In the genomic region with DNA sequence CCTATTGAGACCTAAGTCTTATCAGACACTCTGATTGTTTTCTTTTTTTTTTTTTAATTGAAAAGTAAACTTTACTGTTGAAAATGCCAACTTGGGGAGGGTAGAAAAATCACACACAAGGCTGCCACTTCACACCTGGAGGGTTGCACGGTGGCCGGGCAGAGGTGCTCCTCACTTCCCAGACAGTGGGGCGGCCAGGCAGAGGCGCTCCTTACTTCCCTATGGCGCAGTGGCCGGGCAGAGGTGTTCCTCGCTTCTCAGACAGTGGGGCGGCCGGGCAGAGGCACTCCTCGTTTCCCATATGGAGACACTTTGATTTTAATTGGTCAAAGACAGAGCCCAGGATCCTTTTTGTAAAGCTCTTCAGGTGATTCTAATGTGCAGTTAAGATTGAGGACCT, we compare ENCODE assay signal across 40 cellular contexts.
"Had no signal": no experiment of that assay in that cellular context is flagged by ENCODE, and none has a peak within 500 bp of the region (broad histone marks: within the 10 kb centered on the region; RNA-seq: fewer than 3 reads in every experiment).

No MANE protein-coding gene starts in this region.

- H3K36me3 Mint-ChIP-seq: activated naive CD4-positive, alpha-beta T cell treated with anti-CD3 and anti-CD28 coated beads, Interleukin-2, amount 10 ng/mL, durations not matched to agents 7 days and 5 days; activated naive CD4-positive, alpha-beta T cell treated with anti-CD3 and anti-CD28 coated beads, Interleukin-2, amount 50 U/mL, for 24 hours; activated naive CD4-positive, alpha-beta T cell treated with anti-CD3 and anti-CD28 coated beads, Interleukin-2, amount 50 U/mL, for 72 hours; activated naive CD8-positive, alpha-beta T cell treated with anti-CD3 and anti-CD28 coated beads for 36 hours; activated naive CD8-positive, alpha-beta T cell treated with anti-CD3 and anti-CD28 coated beads, Interleukin-2, amount 10 ng/mL, durations not matched to agents 7 days and 5 days had no signal

- H3K36me3 ChIP-seq: adrenal gland, ascending aorta, brain microvascular endothelial cell, breast epithelium, cardiac muscle cell had no signal

- H3K4me1 ChIP-seq: adrenal gland, ascending aorta, breast epithelium had no signal

- DNase-seq: activated effector memory CD4-positive, alpha-beta T cell treated with anti-CD3 and anti-CD28 coated beads, Interleukin-2, amount 50 U/mL, for 16 hours; activated effector memory CD4-positive, alpha-beta T cell treated with Interleukin-2 at 50 U/mL for 16 hours; activated gamma-delta T cell; activated gamma-delta T cell treated with Interleukin-2 at 50 U/mL for 16 hours; activated naive CD4-positive, alpha-beta T cell; activated naive CD4-positive, alpha-beta T cell treated with anti-CD3 and anti-CD28 coated beads for 36 hours; activated naive CD4-positive, alpha-beta T cell treated with anti-CD3 and anti-CD28 coated beads, Interleukin-2, amount 10 ng/mL, durations not matched to agents 7 days and 5 days; activated naive CD4-positive, alpha-beta T cell treated with anti-CD3 and anti-CD28 coated beads, Interleukin-2, amount 50 U/mL, for 16 hours; activated naive CD4-positive, alpha-beta T cell treated with Interleukin-2 at 50 U/mL for 16 hours; activated naive CD8-positive, alpha-beta T cell treated with anti-CD3 and anti-CD28 coated beads for 36 hours; activated naive CD8-positive, alpha-beta T cell treated with anti-CD3 and anti-CD28 coated beads, Interleukin-2, amount 10 ng/mL, durations not matched to agents 7 days and 5 days; activated naive CD8-positive, alpha-beta T cell treated with anti-CD3 and anti-CD28 coated beads, Interleukin-2, amount 50 U/mL, for 24 hours; activated T-cell treated with anti-CD3 and anti-CD28 coated beads, Interleukin-2, amount 50 U/mL, for 1 hour; activated T-cell treated with anti-CD3 and anti-CD28 coated beads, Interleukin-2, amount 50 U/mL, for 24 hours; activated T-cell treated with anti-CD3 and anti-CD28 coated beads, Interleukin-2, amount 50 U/mL, for 4 hours; activated T-cell treated with anti-CD3 and anti-CD28 coated beads, Interleukin-2, amount 50 U/mL, for 48 hours; activated T-cell treated with anti-CD3 and anti-CD28 coated beads, Interleukin-2, amount 50 U/mL, for 72 hours; adrenal gland; amniotic stem cell; amygdala; anterior cingulate cortex; aorta; body of pancreas; brain microvascular endothelial cell; caudate nucleus; central memory CD4-positive, alpha-beta T cell; cerebellar nuclear complex had no signal

- H3K4me3 Mint-ChIP-seq: activated naive CD4-positive, alpha-beta T cell treated with anti-CD3 and anti-CD28 coated beads for 36 hours; activated naive CD4-positive, alpha-beta T cell treated with anti-CD3 and anti-CD28 coated beads, Interleukin-2, amount 10 ng/mL, durations not matched to agents 7 days and 5 days; activated naive CD4-positive, alpha-beta T cell treated with anti-CD3 and anti-CD28 coated beads, Interleukin-2, amount 50 U/mL, for 24 hours; activated naive CD8-positive, alpha-beta T cell; activated naive CD8-positive, alpha-beta T cell treated with anti-CD3 and anti-CD28 coated beads for 36 hours; activated naive CD8-positive, alpha-beta T cell treated with anti-CD3 and anti-CD28 coated beads, Interleukin-2, amount 10 ng/mL, durations not matched to agents 7 days and 5 days; activated naive CD8-positive, alpha-beta T cell treated with anti-CD3 and anti-CD28 coated beads, Interleukin-2, amount 50 U/mL, for 24 hours; activated T-cell treated with anti-CD3 and anti-CD28 coated beads, Interleukin-2, amount 50 U/mL, for 24 hours; activated T-cell treated with anti-CD3 and anti-CD28 coated beads, Interleukin-2, amount 50 U/mL, for 4 hours; activated T-cell treated with anti-CD3 and anti-CD28 coated beads, Interleukin-2, amount 50 U/mL, for 72 hours; activated T-helper 1 cell treated with anti-CD3 and anti-CD28 coated beads, Interleukin-12 subunit alpha, Interleukin-12 subunit beta, Interleukin-2, Interleukin-4 antibody, amounts not matched to agents 30 ng/mL and 10 ng/mL and 1 ng/mL, durations not matched to agents 14 hours and 24 hours and 36 hours; activated T-helper 17 cell treated with anti-CD3 and anti-CD28 coated beads, Interleukin-2, amount 50 U/mL, for 72 hours; brain; central memory CD8-positive, alpha-beta T cell had no signal

- H3K27ac ChIP-seq: adrenal gland, ascending aorta, body of pancreas, brain microvascular endothelial cell, breast epithelium, cardiac muscle cell had no signal

- H3K27ac Mint-ChIP-seq: activated naive CD4-positive, alpha-beta T cell treated with anti-CD3 and anti-CD28 coated beads for 36 hours; activated naive CD4-positive, alpha-beta T cell treated with anti-CD3 and anti-CD28 coated beads, Interleukin-2, amount 10 ng/mL, durations not matched to agents 7 days and 5 days; activated naive CD4-positive, alpha-beta T cell treated with anti-CD3 and anti-CD28 coated beads, Interleukin-2, amount 50 U/mL, for 24 hours; activated naive CD4-positive, alpha-beta T cell treated with anti-CD3 and anti-CD28 coated beads, Interleukin-2, amount 50 U/mL, for 72 hours; activated naive CD8-positive, alpha-beta T cell; activated naive CD8-positive, alpha-beta T cell treated with anti-CD3 and anti-CD28 coated beads for 36 hours; activated naive CD8-positive, alpha-beta T cell treated with anti-CD3 and anti-CD28 coated beads, Interleukin-2, amount 10 ng/mL, durations not matched to agents 7 days and 5 days; activated naive CD8-positive, alpha-beta T cell treated with anti-CD3 and anti-CD28 coated beads, Interleukin-2, amount 50 U/mL, for 24 hours; activated T-cell treated with anti-CD3 and anti-CD28 coated beads, Interleukin-2, amount 50 U/mL, for 24 hours; activated T-cell treated with anti-CD3 and anti-CD28 coated beads, Interleukin-2, amount 50 U/mL, for 72 hours; activated T-helper 1 cell treated with anti-CD3 and anti-CD28 coated beads, Interleukin-12 subunit alpha, Interleukin-12 subunit beta, Interleukin-2, Interleukin-4 antibody, amounts not matched to agents 30 ng/mL and 10 ng/mL and 1 ng/mL, durations not matched to agents 14 hours and 24 hours and 36 hours; activated T-helper 17 cell treated with anti-CD3 and anti-CD28 coated beads, Interleukin-2, amount 50 U/mL, for 72 hours; activated T-helper 2 cell treated with anti-CD3 and anti-CD28 coated beads, Interferon-gamma antibody, Interleukin-2, Interleukin-4, amounts not matched to agents 10 μg/mL and 5 μg/mL and 100 μg/mL, durations not matched to agents 14 hours and 24 hours and 36 hours; brain had no signal

- H3K27me3 ChIP-seq: adrenal gland, ascending aorta, body of pancreas, brain microvascular endothelial cell, breast epithelium, cardiac muscle cell had no signal

- H3K9me3 Mint-ChIP-seq: activated naive CD4-positive, alpha-beta T cell treated with anti-CD3 and anti-CD28 coated beads for 36 hours; activated naive CD4-positive, alpha-beta T cell treated with anti-CD3 and anti-CD28 coated beads, Interleukin-2, amount 10 ng/mL, durations not matched to agents 7 days and 5 days; activated naive CD4-positive, alpha-beta T cell treated with anti-CD3 and anti-CD28 coated beads, Interleukin-2, amount 50 U/mL, for 24 hours; activated naive CD4-positive, alpha-beta T cell treated with anti-CD3 and anti-CD28 coated beads, Interleukin-2, amount 50 U/mL, for 72 hours; activated naive CD8-positive, alpha-beta T cell treated with anti-CD3 and anti-CD28 coated beads for 36 hours; activated naive CD8-positive, alpha-beta T cell treated with anti-CD3 and anti-CD28 coated beads, Interleukin-2, amount 50 U/mL, for 24 hours; activated T-cell treated with anti-CD3 and anti-CD28 coated beads, Interleukin-2, amount 50 U/mL, for 24 hours; activated T-cell treated with anti-CD3 and anti-CD28 coated beads, Interleukin-2, amount 50 U/mL, for 4 hours; activated T-helper 1 cell treated with anti-CD3 and anti-CD28 coated beads, Interleukin-12 subunit alpha, Interleukin-12 subunit beta, Interleukin-2, Interleukin-4 antibody, amounts not matched to agents 30 ng/mL and 10 ng/mL and 1 ng/mL, durations not matched to agents 14 hours and 24 hours and 36 hours; activated T-helper 17 cell treated with anti-CD3 and anti-CD28 coated beads, Interleukin-2, amount 50 U/mL, for 72 hours; activated T-helper 2 cell treated with anti-CD3 and anti-CD28 coated beads, Interferon-gamma antibody, Interleukin-2, Interleukin-4, amounts not matched to agents 10 μg/mL and 5 μg/mL and 100 μg/mL, durations not matched to agents 14 hours and 24 hours and 36 hours; central memory CD8-positive, alpha-beta T cell had no signal

- H3K4me1 Mint-ChIP-seq: activated naive CD4-positive, alpha-beta T cell treated with anti-CD3 and anti-CD28 coated beads, Interleukin-2, amount 10 ng/mL, durations not matched to agents 7 days and 5 days; activated naive CD4-positive, alpha-beta T cell treated with anti-CD3 and anti-CD28 coated beads, Interleukin-2, amount 50 U/mL, for 24 hours; activated naive CD8-positive, alpha-beta T cell treated with anti-CD3 and anti-CD28 coated beads for 36 hours; activated naive CD8-positive, alpha-beta T cell treated with anti-CD3 and anti-CD28 coated beads, Interleukin-2, amount 10 ng/mL, durations not matched to agents 7 days and 5 days; activated naive CD8-positive, alpha-beta T cell treated with anti-CD3 and anti-CD28 coated beads, Interleukin-2, amount 50 U/mL, for 24 hours; activated T-helper 17 cell treated with anti-CD3 and anti-CD28 coated beads, Interleukin-2, amount 50 U/mL, for 72 hours; central memory CD8-positive, alpha-beta T cell had no signal

- H3K27me3 Mint-ChIP-seq: activated naive CD4-positive, alpha-beta T cell treated with anti-CD3 and anti-CD28 coated beads, Interleukin-2, amount 10 ng/mL, durations not matched to agents 7 days and 5 days; activated naive CD4-positive, alpha-beta T cell treated with anti-CD3 and anti-CD28 coated beads, Interleukin-2, amount 50 U/mL, for 24 hours; activated naive CD8-positive, alpha-beta T cell; activated naive CD8-positive, alpha-beta T cell treated with anti-CD3 and anti-CD28 coated beads for 36 hours; activated naive CD8-positive, alpha-beta T cell treated with anti-CD3 and anti-CD28 coated beads, Interleukin-2, amount 10 ng/mL, durations not matched to agents 7 days and 5 days; activated naive CD8-positive, alpha-beta T cell treated with anti-CD3 and anti-CD28 coated beads, Interleukin-2, amount 50 U/mL, for 24 hours; activated T-cell treated with anti-CD3 and anti-CD28 coated beads, Interleukin-2, amount 50 U/mL, for 24 hours; activated T-helper 17 cell treated with anti-CD3 and anti-CD28 coated beads, Interleukin-2, amount 50 U/mL, for 72 hours; brain; central memory CD8-positive, alpha-beta T cell had no signal

- H3K4me3 ChIP-seq: adrenal gland, ascending aorta, body of pancreas, breast epithelium, cardiac muscle cell had no signal

- FAIRE-seq: astrocyte, bronchial epithelial cell had no signal

- H3K9me3 ChIP-seq: adrenal gland, ascending aorta, body of pancreas, breast epithelium had no signal
